Comparison of ENCODE assay signal across 31 cellular contexts in the genomic region with DNA sequence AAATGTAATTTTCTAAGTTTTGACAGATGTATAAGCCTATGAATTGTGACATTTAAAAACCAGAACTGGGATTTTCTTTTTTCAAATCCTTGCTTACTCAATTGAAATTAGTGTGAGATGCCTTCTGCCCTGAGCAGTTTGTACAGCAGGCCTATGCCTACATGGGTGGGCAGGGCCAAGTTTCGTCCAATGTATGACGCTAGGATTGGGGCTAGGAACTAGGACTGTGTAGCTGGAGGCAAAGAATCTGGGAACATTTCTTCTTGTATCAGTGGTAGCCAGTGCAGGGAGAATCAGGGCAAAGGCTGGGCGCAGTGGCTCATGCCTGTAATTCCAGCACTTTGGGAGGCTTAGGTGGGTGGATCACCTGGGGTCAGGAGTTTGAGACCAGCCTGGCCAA. TPM values are rescaled to one million over a fixed set of nuclear protein-coding genes. Genes with fewer than 3 reads are reported as not detected.
"Had no signal": no experiment of that assay in that cellular context is flagged by ENCODE, and none has a peak within 500 bp of the region (broad histone marks: within the 10 kb centered on the region; RNA-seq: fewer than 3 reads in every experiment).

No MANE protein-coding gene starts in this region.

- H3K9me3 Mint-ChIP-seq: effector memory CD8-positive, alpha-beta T cell; immature natural killer cell; nephron; stimulated activated effector memory CD8-positive, alpha-beta T cell treated with anti-CD3 and anti-CD28 coated beads, Interleukin-12 subunit alpha, Interleukin-12 subunit beta, amount 100 ng/mL, for 72 hours had no signal

- H3K9ac ChIP-seq: parathyroid adenoma had no signal

- H3K27ac ChIP-seq: esophagus squamous epithelium, lower lobe of right lung, parathyroid adenoma, sigmoid colon, thoracic aorta, upper lobe of right lung, uterus had no signal

- H3K4me1 ChIP-seq: parathyroid adenoma, uterus had no signal

- H3K27me3 ChIP-seq: heart right ventricle, tibial nerve, upper lobe of right lung, uterus had no signal

- H3K27me3 Mint-ChIP-seq: effector memory CD8-positive, alpha-beta T cell had no signal

- H3K36me3 ChIP-seq: uterus had no signal

- H3K27ac Mint-ChIP-seq: effector memory CD8-positive, alpha-beta T cell; progenitor cell of endocrine pancreas; stimulated activated effector memory CD8-positive, alpha-beta T cell treated with anti-CD3 and anti-CD28 coated beads, Interleukin-12 subunit alpha, Interleukin-12 subunit beta, amount 100 ng/mL, for 72 hours had no signal

- DNase-seq: cerebellar nuclear complex; cortex of kidney; effector memory CD8-positive, alpha-beta T cell; erythroblast; esophagus squamous epithelium; foreskin melanocyte; glutamatergic neuron; heart right ventricle; hippocampal formation; immature natural killer cell; islet precursor cell; kidney glomerular epithelial cell; left ventricle myocardium superior; lower lobe of right lung; occipital lobe; right cardiac atrium; sigmoid colon; stimulated activated CD4-positive, alpha-beta T cell treated with anti-CD3 and anti-CD28 coated beads, Interleukin-2, amount 100 ng/mL, for 24 hours; stimulated activated CD4-positive, alpha-beta T cell treated with anti-CD3 and anti-CD28 coated beads, Interleukin-4, amount 100 ng/mL, for 24 hours; stimulated activated naive CD4-positive, alpha-beta T cell treated with Interleukin-2 at 50 U/mL for 16 hours; upper lobe of right lung; uterus had no signal

- H2AFZ ChIP-seq: parathyroid adenoma had no signal

- H3K36me3 Mint-ChIP-seq: immature natural killer cell had no signal

- H3K4me3 ChIP-seq: esophagus squamous epithelium, heart right ventricle, lower lobe of right lung, sigmoid colon, thoracic aorta, tibial nerve, upper lobe of right lung, uterus had no signal

- ATAC-seq: effector memory CD8-positive, alpha-beta T cell; heart right ventricle; left ventricle myocardium superior; lower lobe of right lung; right cardiac atrium; stimulated activated effector memory CD8-positive, alpha-beta T cell treated with anti-CD3 and anti-CD28 coated beads, Interleukin-12 subunit alpha, Interleukin-12 subunit beta, amount 100 ng/mL, for 72 hours; upper lobe of right lung had no signal

- H3K9me3 ChIP-seq: esophagus squamous epithelium, heart right ventricle, lower lobe of right lung, sigmoid colon, thoracic aorta, tibial nerve, upper lobe of right lung, uterus had no signal

- H3K4me3 Mint-ChIP-seq: effector memory CD8-positive, alpha-beta T cell; nephron; stimulated activated effector memory CD8-positive, alpha-beta T cell treated with anti-CD3 and anti-CD28 coated beads, Interleukin-12 subunit alpha, Interleukin-12 subunit beta, amount 100 ng/mL, for 72 hours had no signal

RNA-seq across cellular contexts. Expression of a gene that starts 53.2 kb away (rescaled TPM):
- total RNA-seq: dermis microvascular lymphatic vessel endothelial cell, esophagus squamous epithelium, heart right ventricle, left ventricle myocardium superior, lower lobe of right lung, mononuclear cell, occipital lobe, progenitor cell of endocrine pancreas, right cardiac atrium, skeletal muscle tissue, thoracic aorta, tibial nerve, upper lobe of right lung, uterus had no signal
- polyA plus RNA-seq: heart right ventricle, immature natural killer cell, right cardiac atrium, sigmoid colon had no signal

RNA-seq across cellular contexts. Expression of a gene that starts 54.6 kb away (rescaled TPM):
- total RNA-seq: dermis microvascular lymphatic vessel endothelial cell, esophagus squamous epithelium, heart right ventricle, left ventricle myocardium superior, lower lobe of right lung, mononuclear cell, occipital lobe, progenitor cell of endocrine pancreas, right cardiac atrium, sigmoid colon, skeletal muscle tissue, thoracic aorta, tibial nerve, upper lobe of right lung, uterus had no signal
- polyA plus RNA-seq: heart right ventricle, immature natural killer cell, right cardiac atrium had no signal
